Comparison of ENCODE assay signal across 9 cellular contexts in genomic region chrX:136910565-136911040, GRCh38. TPM values are rescaled to one million over a fixed set of nuclear protein-coding genes. Genes with fewer than 3 reads are reported as not detected.
DNase-seq lines count a peak whose midpoint lies in the region; ATAC-seq and TF ChIP-seq lines count a peak whose summit lies in the region.
"Had no signal": no experiment of that assay in that cellular context is flagged by ENCODE, and none has a peak within 500 bp of the region (broad histone marks: within the 10 kb centered on the region; RNA-seq: fewer than 3 reads in every experiment).

No MANE protein-coding gene starts in this region.

- H3K27ac ChIP-seq in heart left ventricle (peak overlapping the region in 5 of 12 donors; percentile 4 to 87 (median 83)), lower lobe of right lung (peak overlapping the region; percentile 24)
- H3K27ac ChIP-seq: HL-60 had no signal

- no peaks in the 10 kb centered on the region for H3K4me1 Mint-ChIP-seq in type B pancreatic cell (ENCODE audit: unreplicated experiment)

- DNase-seq in heart left ventricle (no peak), Right ventricle myocardium inferior (ENCODE audit: missing footprints) (no peak), adipocyte (ENCODE audit: low read depth) (peak; percentile 25), lower lobe of right lung (no peak), type B pancreatic cell (ENCODE audit: extremely low spot score, unreplicated experiment) (no peak), posterior vena cava (ENCODE audit: low spot score) (no peak), NCI-H2081 (lab: John Stamatoyannopoulos, UW) (no peak)
- no peak for DNase-seq in stimulated activated CD4-positive, alpha-beta T cell treated with anti-CD3 and anti-CD28 coated beads, Interleukin-1b, Interleukin-23, amount 100 ng/mL, for 48 hours

- H3K9me3 Mint-ChIP-seq in type B pancreatic cell = peaks cover 3% of the 10 kb centered on the region

- peak overlapping the region in 9 of 12 donors; percentile 61 to 79 (median 69) for H3K4me3 ChIP-seq in heart left ventricle
- H3K4me3 ChIP-seq in adipocyte (ENCODE audit: low read length) = peak overlapping the region; percentile 88
- H3K4me3 ChIP-seq in lower lobe of right lung = peak overlapping the region; percentile 75

- H3K27me3 Mint-ChIP-seq in type B pancreatic cell = no peaks in the 10 kb centered on the region

- intact Hi-C loops in heart left ventricle (cut with DNase I) = loop anchor here in 2 of 10 donors (5.0 to 10.0 kb wide), 2 partner anchors 143 to 196 kb away; no protein-coding TSS in a partner anchor
- intact Hi-C loops in Right ventricle myocardium inferior (cut with DNase I) = loop anchor here (2.0 kb wide), 1 partner anchor 30 kb away; the partner anchor contains the start of gene RBMX
- intact Hi-C loops in lower lobe of right lung (cut with DNase I) = no loop called here
- intact Hi-C loops in posterior vena cava (cut with DNase I) = no loop called here

- H3K27ac Mint-ChIP-seq in type B pancreatic cell = peak overlapping the region; percentile 93

- no peak for TF ChIP-seq POLR2A in heart left ventricle (IDR thresholded peaks at IDR 0.05)

- H3K36me3 Mint-ChIP-seq in type B pancreatic cell = no peaks in the 10 kb centered on the region

- H3K4me1 ChIP-seq in heart left ventricle (peaks cover 0 to 10% (median 0%) of the 10 kb centered on the region in 12 donors), adipocyte (ENCODE audit: control insufficient read depth, insufficient read depth, low read length) (peaks cover 9% of the 10 kb centered on the region), lower lobe of right lung (no peaks in the 10 kb centered on the region)

- no peak for TF ChIP-seq CTCF in heart left ventricle (IDR thresholded peaks at IDR 0.05)
- no peak for TF ChIP-seq CTCF in lower lobe of right lung (IDR thresholded peaks at IDR 0.05)
- TF ChIP-seq CTCF in type B pancreatic cell (conservative IDR thresholded peaks at IDR 0.05) = no peak

- peak overlapping the region; percentile 98 for H3K4me3 Mint-ChIP-seq in type B pancreatic cell

- no peaks in the 10 kb centered on the region for H3K36me3 ChIP-seq in heart left ventricle
- no peaks in the 10 kb centered on the region for H3K36me3 ChIP-seq in adipocyte (ENCODE audit: control insufficient read depth, insufficient read depth, low read length, severe bottlenecking)
- H3K36me3 ChIP-seq in lower lobe of right lung = no peaks in the 10 kb centered on the region

- peak overlapping the region; percentile 81 for H3K9ac ChIP-seq in adipocyte (ENCODE audit: low read length)

- H3K9me3 ChIP-seq in heart left ventricle (no peaks in the 10 kb centered on the region), adipocyte (ENCODE audit: control insufficient read depth, low read length) (no peaks in the 10 kb centered on the region), lower lobe of right lung (no peaks in the 10 kb centered on the region)

- no peaks in the 10 kb centered on the region for H3K27me3 ChIP-seq in heart left ventricle
- H3K27me3 ChIP-seq in adipocyte (replicated peaks; ENCODE audit: control insufficient read depth, insufficient read depth, low read length) = no peaks in the 10 kb centered on the region
- H3K27me3 ChIP-seq in lower lobe of right lung (ENCODE audit: low read depth) = no peaks in the 10 kb centered on the region

- WGBS in heart left ventricle, 4 donors = 12 to 49% (median 32%) methylated on average over 4 of the region's 4 CpGs

- ATAC-seq in heart left ventricle (no peak), Right ventricle myocardium inferior (no peak), lower lobe of right lung (no peak)

RNA-seq across cellular contexts. Expression of gene RBMX, which starts 30.1 kb away (rescaled TPM):
- total RNA-seq in heart left ventricle = 100 to 1,000 TPM in 3 of 9 donors, 10 to 100 TPM in 6; 65.0 to 182 (median 90.7) TPM
- 10 to 100 TPM; 60.3 to 61.0 TPM for polyA plus RNA-seq in heart left ventricle
- 73.5 TPM for total RNA-seq in Right ventricle myocardium inferior
- total RNA-seq in lower lobe of right lung = 114 TPM
- total RNA-seq in type B pancreatic cell (ENCODE audit: low replicate concordance) = 181 and 369 TPM in 2 replicates
- 100 to 1,000 TPM in 1 of 2 donors, 10 to 100 TPM in 1; 96.8 to 115 TPM for total RNA-seq in posterior vena cava
